In genomic region chr4:10115271-10115656, GRCh38 we compare ENCODE assay signal across 9 cellular contexts. TPM values are rescaled to one million over a fixed set of nuclear protein-coding genes. Genes with fewer than 3 reads are reported as not detected.
DNase-seq lines count a peak whose midpoint lies in the region; ATAC-seq, FAIRE-seq and TF ChIP-seq lines count a peak whose summit lies in the region.
"Had no signal": no experiment of that assay in that cellular context is flagged by ENCODE, and none has a peak within 500 bp of the region (broad histone marks: within the 10 kb centered on the region; RNA-seq: fewer than 3 reads in every experiment).

No MANE protein-coding gene starts in this region.

- in situ Hi-C loops in Panc1 (cut with HindIII; ENCODE audit: low pct_unique_long_range_greater_than_20kb, low sequenced_read_pairs) (no loop called here), GM13976 (cut with MboI; ENCODE audit: low sequenced_read_pairs, unreplicated experiment) (no loop called here)

- no peak for DNase-seq in GM06990 (ENCODE audit: extremely low read depth, insufficient read length)
- DNase-seq in Panc1 (ENCODE audit: low read depth, low spot score): no peak
- peak; percentile 90 for DNase-seq in endothelial cell of umbilical vein (ENCODE audit: low read depth, low spot score)
- DNase-seq in H54 (ENCODE audit: insufficient read length, low spot score): no peak
- no peak for DNase-seq in cortex of kidney (lab: John Stamatoyannopoulos, UW)
- no peak for DNase-seq in GM13976 (ENCODE audit: low spot score)

- H3K4me2 ChIP-seq in endothelial cell of umbilical vein (ENCODE audit: insufficient read depth, low read length): peak overlapping the region; percentile 66

- TF ChIP-seq CTCF in GM06990 (IDR thresholded peaks at IDR 0.05; ENCODE audit: insufficient read depth, low read length, poor library complexity, severe bottlenecking): no peak
- no peak for TF ChIP-seq CTCF in Panc1 (IDR thresholded peaks at IDR 0.05)
- no peak for TF ChIP-seq CTCF in endothelial cell of umbilical vein (IDR thresholded peaks at IDR 0.05; ENCODE audit: extremely low read depth in 1 of 2, insufficient read depth in 1 of 2, low read depth in 1 of 2, low read length in 2 of 2)
- TF ChIP-seq CTCF in GM13976 (IDR thresholded peaks at IDR 0.05; ENCODE audit: borderline replicate concordance, control extremely low read depth, extremely low read depth, insufficient read depth, missing control alignments): no peak

- no peaks in the 10 kb centered on the region for H3K9me3 ChIP-seq in Panc1 (ENCODE audit: control insufficient read depth, insufficient read depth, low read depth, low read length)
- H3K9me3 ChIP-seq in endothelial cell of umbilical vein (replicated peaks; ENCODE audit: control insufficient read depth, insufficient read depth, low read length): no peaks in the 10 kb centered on the region
- no peaks in the 10 kb centered on the region for H3K9me3 ChIP-seq in neuron (ENCODE audit: low read length)

- CTCF ChIA-PET in Panc1 (lab: Charles Lee): no interaction called here
- CTCF ChIA-PET in endothelial cell of umbilical vein (lab: Charles Lee): interaction anchor here (0.8 to 1.9 kb wide), 8 partner anchors 9 to 43 kb away, joined by 3 to 9 read pairs (median 4); no protein-coding TSS in a partner anchor

- H3K36me3 ChIP-seq in GM06990 (ENCODE audit: control insufficient read depth, insufficient read depth, low read length) (peaks cover 37% of the 10 kb centered on the region), Panc1 (ENCODE audit: control insufficient read depth, insufficient read depth, low read length) (peaks cover 10% of the 10 kb centered on the region), endothelial cell of umbilical vein (ENCODE audit: control insufficient read depth in 2 of 2, extremely low read depth in 1 of 2, insufficient read depth in 2 of 2, low read length in 2 of 2) (peaks cover 29 to 30% of the 10 kb centered on the region in 2 experiments), neuron (ENCODE audit: insufficient read depth, low read length) (peaks cover 54% of the 10 kb centered on the region)

- peak; percentile 99 for FAIRE-seq in endothelial cell of umbilical vein (lab: Jason Lieb, UNC)
- no peak for FAIRE-seq in H54 (lab: Jason Lieb, UNC)
- FAIRE-seq: TTC549 had no signal

- no peaks in the 10 kb centered on the region for H3K9me1 ChIP-seq in endothelial cell of umbilical vein (replicated peaks; ENCODE audit: control insufficient read depth, extremely low read depth, insufficient read depth, low read length)

- BruUV-seq in Panc1 (replicated peaks; lab: Mats Ljungman, UMichigan) (TSS peak; percentile 73), endothelial cell of umbilical vein (replicated peaks; lab: Mats Ljungman, UMichigan) (TSS peak; percentile 37)

- H3K9ac ChIP-seq in endothelial cell of umbilical vein (replicated peaks; ENCODE audit: extremely low read depth, insufficient read depth, low read length): peak overlapping the region; percentile 58

- intact Hi-C loops in Panc1 (cut with micrococcal nuclease; ENCODE audit: unreplicated experiment): no loop called here
- intact Hi-C loops in endothelial cell of umbilical vein (cut with micrococcal nuclease): loop anchor here (1.0 to 10.0 kb wide), 4 partner anchors 9 to 1630 kb away; no protein-coding TSS in a partner anchor

- H3K79me2 ChIP-seq in endothelial cell of umbilical vein (ENCODE audit: control insufficient read depth, insufficient read depth, low read length): peaks cover 60% of the 10 kb centered on the region

- TF ChIP-seq POLR2A in endothelial cell of umbilical vein (IDR thresholded peaks at IDR 0.05; ENCODE audit: low read depth, low read length) (peak; percentile 67), H54 (IDR thresholded peaks at IDR 0.05; ENCODE audit: low read depth, low read length) (no peak)

- H2AFZ ChIP-seq in endothelial cell of umbilical vein (ENCODE audit: low read depth, low read length) (no peak overlapping the region), neuron (ENCODE audit: low read depth, low read length) (no peak overlapping the region)

- dilution Hi-C loops in endothelial cell of umbilical vein (cut with MboI; ENCODE audit: extremely low pct_ligation_motif_present, low sequenced_read_pairs): no loop called here

- peaks cover 12% of the 10 kb centered on the region for H3K4me1 ChIP-seq in Panc1 (ENCODE audit: control insufficient read depth, insufficient read depth, low read length)
- H3K4me1 ChIP-seq in endothelial cell of umbilical vein (ENCODE audit: control insufficient read depth, extremely low read depth, insufficient read depth, low read length): peaks cover 39% of the 10 kb centered on the region
- peaks cover 17% of the 10 kb centered on the region for H3K4me1 ChIP-seq in neuron (ENCODE audit: insufficient read depth, low read length)

- H3K4me3 ChIP-seq in GM06990 (replicated peaks; ENCODE audit: low read depth, low read length) (peak overlapping the region; percentile 93), Panc1 (ENCODE audit: low read depth in 2 of 2, low read length in 2 of 2) (peak overlapping the region; percentile 71 to 77), endothelial cell of umbilical vein (replicated peaks in 1 of 3; ENCODE audit: insufficient read depth in 1 of 3, low read depth in 1 of 3, low read length in 3 of 3) (peak overlapping the region; percentile 2 to 91 (median 60)), neuron (ENCODE audit: low read length) (peak overlapping the region; percentile 88)

- no peak for ATAC-seq in Panc1
- ATAC-seq in HG03025 (IDR thresholded peaks at IDR 0.05; ENCODE audit: low FRiP score, unreplicated experiment): no peak

- POLR2A ChIA-PET in Panc1 (lab: Charles Lee) (no interaction called here), endothelial cell of umbilical vein (lab: Charles Lee) (interaction anchor here (0.8 to 5.4 kb wide), 6 partner anchors 8 to 58 kb away, joined by 3 to 110 read pairs (median 4); no protein-coding TSS in a partner anchor)

- peaks cover 2% of the 10 kb centered on the region for H4K20me1 ChIP-seq in endothelial cell of umbilical vein (replicated peaks; ENCODE audit: control insufficient read depth, extremely low read depth, insufficient read depth, low read length)

- H3K27me3 ChIP-seq in GM06990 (replicated peaks; ENCODE audit: control insufficient read depth, insufficient read depth, low read length): no peaks in the 10 kb centered on the region
- H3K27me3 ChIP-seq in Panc1 (ENCODE audit: control insufficient read depth, insufficient read depth, low read length): no peaks in the 10 kb centered on the region
- no peaks in the 10 kb centered on the region for H3K27me3 ChIP-seq in endothelial cell of umbilical vein (ENCODE audit: control insufficient read depth in 2 of 2, insufficient read depth in 2 of 2, low read length in 2 of 2)
- no peaks in the 10 kb centered on the region for H3K27me3 ChIP-seq in neuron (ENCODE audit: insufficient read depth, low read length)

- H3K27ac ChIP-seq in Panc1 (ENCODE audit: low read length): peak overlapping the region; percentile 85
- H3K27ac ChIP-seq in endothelial cell of umbilical vein (ENCODE audit: insufficient read depth, low read depth, low read length): peak overlapping the region; percentile 37

TF ChIP-seq in endothelial cell of umbilical vein, 7 proteins besides CTCF, POLR2A, EP300 and RAD21:
- TF ChIP-seq FOS (IDR thresholded peaks at IDR 0.05; ENCODE audit: borderline replicate concordance, insufficient read depth, low read length): peak; percentile 76
- TF ChIP-seq GATA2 (IDR thresholded peaks at IDR 0.05; ENCODE audit: insufficient read depth, insufficient read length, low read depth, low read length): peak; percentile 27
- TF ChIP-seq JUN (IDR thresholded peaks at IDR 0.05; ENCODE audit: borderline replicate concordance, insufficient read depth, insufficient read length, low read depth): peak; percentile 41
- TF ChIP-seq EZH2 (IDR thresholded peaks at IDR 0.05; ENCODE audit: borderline replicate concordance, low read depth, low read length, severe bottlenecking): no peak
- no peak for TF ChIP-seq MYC (IDR thresholded peaks at IDR 0.05; ENCODE audit: low read depth, low read length)
- TF ChIP-seq, protein P1, sequence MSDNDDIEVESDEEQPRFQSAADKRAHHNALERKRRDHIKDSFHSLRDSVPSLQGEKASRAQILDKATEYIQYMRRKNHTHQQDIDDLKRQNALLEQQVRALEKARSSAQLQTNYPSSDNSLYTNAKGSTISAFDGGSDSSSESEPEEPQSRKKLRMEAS (IDR thresholded peaks at IDR 0.05; ENCODE audit: insufficient read depth, insufficient read length): no peak
- peak; percentile 32 for TF ChIP-seq POLR2AphosphoS5 (IDR thresholded peaks at IDR 0.05; ENCODE audit: insufficient read depth, low read depth, low read length)

RNA-seq across cellular contexts. Expression of gene WDR1, which starts 1.3 kb away (rescaled TPM):
- total RNA-seq in Panc1 (2021; ENCODE audit: unreplicated experiment) (260 TPM), endothelial cell of umbilical vein (547 and 590 TPM in 2 replicates)
- polyA plus RNA-seq in Panc1 (2012; ENCODE audit: insufficient read length): 339 TPM
- 660 and 666 TPM in 2 replicates for polyA plus RNA-seq in endothelial cell of umbilical vein
- 591 and 614 TPM in 2 replicates for polyA plus RNA-seq in endothelial cell of umbilical vein (2011; cell fraction: cytosol; rRNA removed)
- polyA plus RNA-seq in endothelial cell of umbilical vein (2011; cell fraction: nucleus; rRNA removed): 508 and 517 TPM in 2 replicates
- 427 and 456 TPM in 2 replicates for polyA plus RNA-seq in endothelial cell of umbilical vein (2012)
- 633 and 649 TPM in 2 replicates for polyA minus RNA-seq in endothelial cell of umbilical vein
- 55.7 TPM for polyA minus RNA-seq in endothelial cell of umbilical vein (2011; cell fraction: cytosol; rRNA and poly(A)+ RNA removed)
- polyA minus RNA-seq in endothelial cell of umbilical vein (2011; cell fraction: nucleus; rRNA and poly(A)+ RNA removed): 186 and 244 TPM in 2 replicates
